In the genomic region with DNA sequence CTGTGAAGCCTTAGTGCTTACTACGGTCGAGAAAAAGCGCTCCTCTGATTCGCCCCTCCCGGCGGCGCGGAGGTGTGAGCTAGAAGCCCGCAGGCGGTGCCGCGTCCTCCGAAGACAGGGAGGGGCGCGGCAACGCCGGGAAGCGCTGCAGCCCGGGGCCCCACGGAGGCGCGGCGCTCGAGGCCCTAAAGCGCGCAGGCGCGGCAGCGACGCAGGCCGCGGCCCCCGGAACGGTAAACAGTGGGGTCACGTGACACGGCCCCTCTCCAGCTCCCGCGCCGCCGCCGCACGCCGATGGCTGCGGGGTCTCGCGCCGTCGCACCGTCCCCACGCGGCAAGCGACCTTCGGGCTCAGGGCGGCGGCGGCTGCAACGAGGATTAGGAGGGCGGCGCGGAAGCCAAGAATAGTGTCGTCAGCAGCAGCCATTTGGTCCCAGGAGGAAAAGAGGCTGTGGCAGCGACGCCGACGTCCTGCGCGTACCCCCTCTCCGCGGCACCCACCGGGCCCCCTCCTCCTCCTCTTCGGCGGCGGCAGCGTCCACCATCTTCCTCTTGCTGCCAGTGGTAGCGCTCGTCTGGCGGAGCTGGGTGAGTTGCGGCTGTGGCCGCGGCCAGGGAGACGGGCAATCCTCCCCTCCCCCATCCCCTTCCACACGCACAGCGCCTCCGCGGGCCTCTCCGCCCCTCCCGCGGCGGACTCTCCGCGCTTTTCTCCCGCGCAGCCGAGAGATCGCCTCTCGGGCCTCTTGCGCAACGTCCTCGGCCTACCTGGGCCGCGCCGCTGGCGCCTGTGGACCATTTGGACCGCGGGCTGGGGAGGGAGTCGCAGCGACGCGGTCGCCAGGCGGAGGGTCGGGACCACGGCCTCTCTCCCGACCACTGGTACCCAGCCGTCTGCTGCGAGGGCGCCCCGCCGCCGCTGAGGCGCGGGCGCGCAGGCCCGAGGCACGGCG, we compare ENCODE assay signal across 8 cellular contexts. TPM values are rescaled to one million over a fixed set of nuclear protein-coding genes. Genes with fewer than 3 reads are reported as not detected.
DNase-seq lines count a peak whose midpoint lies in the region; ATAC-seq and TF ChIP-seq lines count a peak whose summit lies in the region.

A gene with protein sequence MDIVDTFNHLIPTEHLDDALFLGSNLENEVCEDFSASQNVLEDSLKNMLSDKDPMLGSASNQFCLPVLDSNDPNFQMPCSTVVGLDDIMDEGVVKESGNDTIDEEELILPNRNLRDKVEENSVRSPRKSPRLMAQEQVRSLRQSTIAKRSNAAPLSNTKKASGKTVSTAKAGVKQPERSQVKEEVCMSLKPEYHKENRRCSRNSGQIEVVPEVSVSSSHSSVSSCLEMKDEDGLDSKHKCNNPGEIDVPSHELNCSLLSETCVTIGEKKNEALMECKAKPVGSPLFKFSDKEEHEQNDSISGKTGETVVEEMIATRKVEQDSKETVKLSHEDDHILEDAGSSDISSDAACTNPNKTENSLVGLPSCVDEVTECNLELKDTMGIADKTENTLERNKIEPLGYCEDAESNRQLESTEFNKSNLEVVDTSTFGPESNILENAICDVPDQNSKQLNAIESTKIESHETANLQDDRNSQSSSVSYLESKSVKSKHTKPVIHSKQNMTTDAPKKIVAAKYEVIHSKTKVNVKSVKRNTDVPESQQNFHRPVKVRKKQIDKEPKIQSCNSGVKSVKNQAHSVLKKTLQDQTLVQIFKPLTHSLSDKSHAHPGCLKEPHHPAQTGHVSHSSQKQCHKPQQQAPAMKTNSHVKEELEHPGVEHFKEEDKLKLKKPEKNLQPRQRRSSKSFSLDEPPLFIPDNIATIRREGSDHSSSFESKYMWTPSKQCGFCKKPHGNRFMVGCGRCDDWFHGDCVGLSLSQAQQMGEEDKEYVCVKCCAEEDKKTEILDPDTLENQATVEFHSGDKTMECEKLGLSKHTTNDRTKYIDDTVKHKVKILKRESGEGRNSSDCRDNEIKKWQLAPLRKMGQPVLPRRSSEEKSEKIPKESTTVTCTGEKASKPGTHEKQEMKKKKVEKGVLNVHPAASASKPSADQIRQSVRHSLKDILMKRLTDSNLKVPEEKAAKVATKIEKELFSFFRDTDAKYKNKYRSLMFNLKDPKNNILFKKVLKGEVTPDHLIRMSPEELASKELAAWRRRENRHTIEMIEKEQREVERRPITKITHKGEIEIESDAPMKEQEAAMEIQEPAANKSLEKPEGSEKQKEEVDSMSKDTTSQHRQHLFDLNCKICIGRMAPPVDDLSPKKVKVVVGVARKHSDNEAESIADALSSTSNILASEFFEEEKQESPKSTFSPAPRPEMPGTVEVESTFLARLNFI (N-terminal part only) (plus strand): TSS at position 240 of the 953 bp plus-strand sequence. CDS start 10,750 bp downstream, outside the sequence.

- peaks cover 2% of the 10 kb centered on the region for H4K20me1 ChIP-seq in KMS-11 (ENCODE audit: insufficient read depth)

- peak; percentile 80 for DNase-seq in DMS79 treated with DMSO at 0.1 percent for 48 hours (lab: John Stamatoyannopoulos, UW)
- no peak for DNase-seq in Panc1 (ENCODE audit: low read depth, low spot score)
- peak; percentile 87 for DNase-seq in activated T-cell treated with anti-CD3 and anti-CD28 coated beads, Interleukin-2, amount 50 U/mL, for 4 hours
- DNase-seq in stimulated activated CD8-positive, alpha-beta memory T cell treated with anti-CD3 and anti-CD28 coated beads, Interleukin-7, amount 100 ng/mL, for 24 hours (ENCODE audit: low read depth), result peak; percentile 76

- H3K4me3 Mint-ChIP-seq in activated T-cell treated with anti-CD3 and anti-CD28 coated beads, Interleukin-2, amount 50 U/mL, for 4 hours, result peak within 1 kb of the TSS; percentile 92

- intact Hi-C loops in Panc1 (cut with micrococcal nuclease; ENCODE audit: unreplicated experiment), result no loop called here

- H3K9ac ChIP-seq in KMS-11 (peak within 1 kb of the TSS; percentile 94), muscle layer of colon (ENCODE audit: low read length) (peak within 1 kb of the TSS; percentile 69)

- H3K27me3 Mint-ChIP-seq in activated T-cell treated with anti-CD3 and anti-CD28 coated beads, Interleukin-2, amount 50 U/mL, for 4 hours (ENCODE audit: low read depth), result no peaks in the 10 kb centered on the region

- H3K4me3 ChIP-seq in KMS-11 (IDR thresholded peaks at IDR 0.05; ENCODE audit: insufficient read depth, low read depth, low read length) (no peak within 1 kb of the TSS), Panc1 (ENCODE audit: low read depth in 2 of 2, low read length in 2 of 2) (peak within 1 kb of the TSS; percentile 91 to 93), esophagus (ENCODE audit: low read depth in 1 of 2, low read length in 2 of 2) (peak within 1 kb of the TSS; percentile 74 to 80), muscle layer of colon (ENCODE audit: low read depth in 1 of 2, low read length in 2 of 2) (peak within 1 kb of the TSS; percentile 69 to 96)

- H3K36me3 ChIP-seq in KMS-11 (ENCODE audit: insufficient read depth) (no peaks in the 10 kb centered on the region), Panc1 (ENCODE audit: control insufficient read depth, insufficient read depth, low read length) (no peaks in the 10 kb centered on the region; the same call in 1 of the 2 replicates), esophagus (ENCODE audit: control insufficient read depth in 2 of 2, insufficient read depth in 2 of 2, low read length in 1 of 2) (no peaks in the 10 kb centered on the region), muscle layer of colon (ENCODE audit: insufficient read depth, low read length) (no peaks in the 10 kb centered on the region)

- H3K27ac ChIP-seq in KMS-11, result peak within 1 kb of the TSS; percentile 94
- H3K27ac ChIP-seq in Panc1 (ENCODE audit: low read length), result peak within 1 kb of the TSS; percentile 93
- peak within 1 kb of the TSS; percentile 87 to 92 for H3K27ac ChIP-seq in esophagus (ENCODE audit: low read depth in 2 of 2, low read length in 1 of 2)
- peak within 1 kb of the TSS; percentile 95 for H3K27ac ChIP-seq in muscle layer of colon (ENCODE audit: low read depth, low read length)

- H3K79me2 ChIP-seq in KMS-11 (ENCODE audit: insufficient read depth, low read depth), result peaks cover 47% of the 10 kb centered on the region

- peaks cover 47% of the 10 kb centered on the region for H3K4me1 Mint-ChIP-seq in activated T-cell treated with anti-CD3 and anti-CD28 coated beads, Interleukin-2, amount 50 U/mL, for 4 hours (ENCODE audit: low read depth)

- H3K9me3 ChIP-seq in Panc1 (ENCODE audit: control insufficient read depth, insufficient read depth, low read depth, low read length), result no peaks in the 10 kb centered on the region
- no peaks in the 10 kb centered on the region for H3K9me3 ChIP-seq in esophagus (ENCODE audit: control insufficient read depth in 2 of 2, insufficient read depth in 1 of 2, low read depth in 1 of 2, low read length in 1 of 2)
- no peaks in the 10 kb centered on the region for H3K9me3 ChIP-seq in muscle layer of colon (ENCODE audit: low read length)

- CTCF ChIA-PET in Panc1 (lab: Charles Lee), result interaction anchor here (0.6 to 1.2 kb wide), 2 partner anchors 31 to 38 kb away, joined by 3 to 7 read pairs; no protein-coding TSS in a partner anchor

- no peaks in the 10 kb centered on the region for H3K36me3 Mint-ChIP-seq in activated T-cell treated with anti-CD3 and anti-CD28 coated beads, Interleukin-2, amount 50 U/mL, for 4 hours (ENCODE audit: insufficient read depth)

- in situ Hi-C loops in Panc1 (cut with HindIII; ENCODE audit: low pct_unique_long_range_greater_than_20kb, low sequenced_read_pairs), result no loop called here

- WGBS in esophagus, 2 donors, result 0% methylated on average over 100 to 127 of the region's 127 CpGs

- H3K27me3 ChIP-seq in KMS-11 (ENCODE audit: insufficient read depth, low read depth) (no peaks in the 10 kb centered on the region), Panc1 (ENCODE audit: control insufficient read depth, insufficient read depth, low read length) (peaks cover 2% of the 10 kb centered on the region; the same call in 1 of the 2 replicates), esophagus (ENCODE audit: control insufficient read depth in 1 of 2, insufficient read depth in 2 of 2, low read length in 2 of 2) (no peaks in the 10 kb centered on the region), muscle layer of colon (ENCODE audit: control insufficient read depth in 1 of 2, insufficient read depth in 2 of 2, low read length in 2 of 2) (no peaks in the 10 kb centered on the region)

- no peak for TF ChIP-seq CTCF in KMS-11 (conservative IDR thresholded peaks at IDR 0.05; ENCODE audit: low read depth, low read length)
- TF ChIP-seq CTCF in Panc1 (IDR thresholded peaks at IDR 0.05), result peak; percentile 55

- peak within 1 kb of the TSS; percentile 62 for H3K4me2 ChIP-seq in KMS-11

- POLR2A ChIA-PET in Panc1 (lab: Charles Lee), result interaction anchor here (0.5 to 0.7 kb wide), 3 partner anchors 9 to 1891 kb away, joined by 4 to 8 read pairs (median 8); no protein-coding TSS in a partner anchor

- H3K4me1 ChIP-seq in KMS-11 (ENCODE audit: low read depth, poor library complexity, severe bottlenecking) (peaks cover 45% of the 10 kb centered on the region), Panc1 (ENCODE audit: control insufficient read depth, insufficient read depth, low read length) (peaks cover 37% of the 10 kb centered on the region), esophagus (ENCODE audit: control insufficient read depth in 2 of 2, insufficient read depth in 2 of 2, low read length in 1 of 2) (no peaks in the 10 kb centered on the region), muscle layer of colon (ENCODE audit: insufficient read depth, low read length) (peaks cover 33% of the 10 kb centered on the region)

- no TSS peak for BruUV-seq in Panc1 (replicated peaks; lab: Mats Ljungman, UMichigan)

- H2AFZ ChIP-seq in KMS-11 (ENCODE audit: low read depth), result peak within 1 kb of the TSS; percentile 88

- H3K9me3 Mint-ChIP-seq in activated T-cell treated with anti-CD3 and anti-CD28 coated beads, Interleukin-2, amount 50 U/mL, for 4 hours, result no peaks in the 10 kb centered on the region

- ATAC-seq in GM21737 (IDR thresholded peaks at IDR 0.05; ENCODE audit: unreplicated experiment) (peak; percentile 88), Panc1 (peak; percentile 95)
- ATAC-seq in activated T-cell treated with anti-CD3 and anti-CD28 coated beads, Interleukin-2, amount 50 U/mL, for 4 hours, result peak; percentile 91 to 93

RNA-seq across cellular contexts. Expression of the gene that starts here (rescaled TPM):
- total RNA-seq in Panc1 (2021; ENCODE audit: unreplicated experiment), result 40.0 TPM
- polyA plus RNA-seq in Panc1 (2012; ENCODE audit: insufficient read length), result 12.4 TPM
- 10 to 100 TPM; 27.7 to 30.5 (median 28.9) TPM for total RNA-seq in activated T-cell treated with anti-CD3 and anti-CD28 coated beads, Interleukin-2, amount 50 U/mL, for 4 hours
- polyA plus RNA-seq in esophagus, result 1 to 10 TPM; 4.3 to 5.7 TPM
